Comparison of ENCODE assay signal across 31 cellular contexts in the genomic region with DNA sequence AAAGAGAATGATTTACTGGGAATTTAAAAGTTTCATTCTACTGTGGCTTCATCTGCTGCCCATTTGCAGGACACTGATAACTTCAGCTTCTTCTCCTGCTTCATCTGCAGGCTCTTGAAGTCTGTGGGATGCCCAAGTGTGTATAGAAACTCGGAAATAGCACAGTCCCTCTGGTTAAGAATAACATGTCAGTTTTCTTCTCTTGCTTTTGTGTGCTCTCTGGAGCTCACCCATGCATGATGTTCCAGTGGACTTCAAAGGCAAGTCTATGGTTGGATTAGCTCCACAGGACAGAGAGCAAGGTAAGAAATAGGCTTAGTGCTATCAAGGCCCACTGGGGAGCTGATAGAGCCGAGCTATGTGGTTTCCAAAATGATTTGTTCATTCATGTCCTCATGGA. TPM values are rescaled to one million over a fixed set of nuclear protein-coding genes. Genes with fewer than 3 reads are reported as not detected.
"Had no signal": no experiment of that assay in that cellular context is flagged by ENCODE, and none has a peak within 500 bp of the region (broad histone marks: within the 10 kb centered on the region; RNA-seq: fewer than 3 reads in every experiment).

No MANE protein-coding gene starts in this region.

- H3K9me3 ChIP-seq: ascending aorta, MG63, SJCRH30 had no signal

- H3K36me3 ChIP-seq: ascending aorta, cardiac muscle cell, MG63, SJCRH30, WERI-Rb-1 had no signal

- H3K4me3 ChIP-seq: ascending aorta, cardiac muscle cell, MG63, SJCRH30, SK-N-MC had no signal

- DNase-seq: activated CD4-positive, alpha-beta T cell treated with anti-CD3 and anti-CD28 coated beads for 1 hour; activated CD4-positive, alpha-beta T cell treated with anti-CD3 and anti-CD28 coated beads, Interleukin-2, amount 10 ng/mL, durations not matched to agents 24 days and 14 days; activated CD4-positive, alpha-beta T cell treated with anti-CD3 and anti-CD28 coated beads, Interleukin-2, amount 50 U/mL, for 4 hours; activated CD4-positive, CD25-positive, alpha-beta regulatory T cell; activated CD8-positive, alpha-beta T cell treated with anti-CD3 and anti-CD28 coated beads for 36 hours; activated gamma-delta T cell; activated naive CD4-positive, alpha-beta T cell treated with Interleukin-2 at 50 U/mL for 16 hours; activated naive CD8-positive, alpha-beta T cell treated with anti-CD3 and anti-CD28 coated beads, Interleukin-2, amount 10 ng/mL, durations not matched to agents 7 days and 5 days; activated T-cell treated with anti-CD3 and anti-CD28 coated beads, Interleukin-2, amount 50 U/mL, for 1 hour; amygdala; MG63; NCI-H1048; NCI-H1436 treated with DMSO at 0.1 percent for 48 hours; NCI-H1694 treated with DMSO at 0.1 percent for 48 hours; NCI-H2029; NCI-H345; NCI-H524 treated with DMSO at 0.1 percent for 48 hours; SHP77; SJCRH30; T1000; WERI-Rb-1 had no signal

- ATAC-seq: activated CD8-positive, alpha-beta T cell treated with anti-CD3 and anti-CD28 coated beads for 36 hours; Panc1 had no signal

- H3K4me1 ChIP-seq: ascending aorta, SJCRH30 had no signal

RNA-seq across cellular contexts. Expression of a gene that starts 13.7 kb away (rescaled TPM):
- total RNA-seq: activated CD4-positive, alpha-beta T cell treated with anti-CD3 and anti-CD28 coated beads, Interleukin-2, amount 10 ng/mL, durations not matched to agents 24 days and 14 days; activated CD8-positive, alpha-beta memory T cell treated with anti-CD3 and anti-CD28 coated beads for 36 hours; activated CD8-positive, alpha-beta T cell treated with anti-CD3 and anti-CD28 coated beads for 36 hours; activated naive CD8-positive, alpha-beta T cell treated with anti-CD3 and anti-CD28 coated beads, Interleukin-2, amount 10 ng/mL, durations not matched to agents 7 days and 5 days; activated T-helper 2 cell treated with anti-CD3 and anti-CD28 coated beads, Interferon-gamma antibody, Interleukin-2, Interleukin-4, amounts not matched to agents 10 μg/mL and 5 μg/mL and 100 μg/mL, durations not matched to agents 14 hours and 24 hours and 36 hours; chondrocyte; RPMI7951; T-helper 1 cell treated with Interleukin-12 subunit alpha and Interleukin-12 subunit beta and Interleukin-4 antibody, amounts not matched to agents 30 ng/mL and 1 ng/mL, for 36 hours; T-helper 2 cell treated with Interferon-gamma antibody and Interleukin-4, amounts not matched to agents 100 ng/mL and 5 ng/mL, for 36 hours had no signal
